21 cellular contexts compared by ENCODE assay signal in genomic region chr3:64049832-64050231, GRCh38. TPM values are rescaled to one million over a fixed set of nuclear protein-coding genes. Genes with fewer than 3 reads are reported as not detected.
DNase-seq lines count a peak whose midpoint lies in the region; ATAC-seq and TF ChIP-seq lines count a peak whose summit lies in the region.
"Had no signal": no experiment of that assay in that cellular context is flagged by ENCODE, and none has a peak within 500 bp of the region (broad histone marks: within the 10 kb centered on the region; RNA-seq: fewer than 3 reads in every experiment).

No MANE protein-coding gene starts in this region.

- BruUV-seq in Calu3 (replicated peaks; lab: Mats Ljungman, UMichigan): no TSS peak

- no peaks in the 10 kb centered on the region for H3K27me3 ChIP-seq in iPS-20b (ENCODE audit: insufficient read depth, low read length)
- H3K27me3 ChIP-seq in tibial artery: peaks cover 0 to 4% of the 10 kb centered on the region in 2 donors
- H3K27me3 ChIP-seq: MG63, SJCRH30 had no signal

- CTCF ChIA-PET in WTC11 (lab: Charles Lee) (interaction anchor here (0.9 to 1.7 kb wide), 5 partner anchors 13 to 117 kb away, joined by 3 to 6 read pairs (median 3); partner anchors contain the start of gene PSMD6), Calu3 (lab: Charles Lee) (no interaction called here)

- intact Hi-C loops in Calu3 (cut with micrococcal nuclease; ENCODE audit: unreplicated experiment) (no loop called here), tibial artery (cut with DNase I; ENCODE audit: low total_unique reads) (no loop called here)

- H3K36me3 ChIP-seq in iPS-20b (ENCODE audit: insufficient read depth, low read depth, low read length) (no peaks in the 10 kb centered on the region), tibial artery (no peaks in the 10 kb centered on the region)
- H3K36me3 ChIP-seq: MG63, SJCRH30 had no signal

- H3K9me3 Mint-ChIP-seq in WTC11 (no peaks in the 10 kb centered on the region), Calu3 (ENCODE audit: low read depth, unreplicated experiment) (no peaks in the 10 kb centered on the region)

- no peak overlapping the region for H3K9ac ChIP-seq in iPS-20b (ENCODE audit: low read depth, low read length)

- peaks cover 29% of the 10 kb centered on the region for H3K4me1 Mint-ChIP-seq in WTC11
- no peaks in the 10 kb centered on the region for H3K4me1 Mint-ChIP-seq in Calu3 (ENCODE audit: low read depth, unreplicated experiment)
- H3K4me1 Mint-ChIP-seq: CD4-positive, CD25-positive, alpha-beta regulatory T cell had no signal

- ATAC-seq in WTC11: peak; percentile 90
- no peak for ATAC-seq in GM18502 (IDR thresholded peaks at IDR 0.05; ENCODE audit: poor library complexity, unreplicated experiment)

- H3K4me3 ChIP-seq in iPS-20b (ENCODE audit: low read length) (peak overlapping the region; percentile 9; the same call in 1 of the 2 replicates), tibial artery (no peak overlapping the region)
- H3K4me3 ChIP-seq: MG63, SJCRH30 had no signal

- POLR2A ChIA-PET in WTC11 (lab: Charles Lee): no interaction called here

- peaks cover 28% of the 10 kb centered on the region for H3K4me1 ChIP-seq in iPS-20b (ENCODE audit: insufficient read depth, low read length)
- H3K4me1 ChIP-seq in tibial artery: no peaks in the 10 kb centered on the region
- H3K4me1 ChIP-seq: SJCRH30 had no signal

- DNase-seq in NCI-H82 (lab: John Stamatoyannopoulos, UW) (peak; percentile 13), NCI-H82 treated with DMSO at 0.1 percent for 48 hours (lab: John Stamatoyannopoulos, UW; ENCODE audit: unreplicated experiment) (no peak), WTC11 (ENCODE audit: low spot score) (peak; percentile 27), Calu3 (no peak), tibial artery (no peak), C1 segment of cervical spinal cord (lab: John Stamatoyannopoulos, UW) (no peak)
- DNase-seq: 8988T; Caco-2; CD4-positive, CD25-positive, alpha-beta regulatory T cell; GOT3; Kasumi-1; MG63; NCI-H1048; NCI-H1436 treated with DMSO at 0.1 percent for 48 hours; NCI-H2029; NCI-H2171 treated with DMSO at 0.1 percent for 48 hours; SJCRH30 had no signal

- no peaks in the 10 kb centered on the region for H3K36me3 Mint-ChIP-seq in WTC11
- no peaks in the 10 kb centered on the region for H3K36me3 Mint-ChIP-seq in Calu3 (ENCODE audit: insufficient read depth, unreplicated experiment)
- H3K36me3 Mint-ChIP-seq: CD4-positive, CD25-positive, alpha-beta regulatory T cell had no signal

- H3K4me3 Mint-ChIP-seq in WTC11 (no peak overlapping the region), Calu3 (ENCODE audit: low read depth, unreplicated experiment) (no peak overlapping the region)
- H3K4me3 Mint-ChIP-seq: B cell; CD4-positive, CD25-positive, alpha-beta regulatory T cell; IgD-negative memory B cell had no signal

- H3K27me3 Mint-ChIP-seq in WTC11 (ENCODE audit: low read depth) (no peaks in the 10 kb centered on the region), Calu3 (ENCODE audit: unreplicated experiment) (peaks cover 26% of the 10 kb centered on the region)

- H3K27ac ChIP-seq in iPS-20b (ENCODE audit: low read length) (no peak overlapping the region), tibial artery (no peak overlapping the region)
- H3K27ac ChIP-seq: SJCRH30 had no signal

- TF ChIP-seq CTCF in WTC11 (IDR thresholded peaks at IDR 0.05) (no peak), Calu3 (IDR thresholded peaks at IDR 0.05; ENCODE audit: unreplicated experiment) (no peak), tibial artery (IDR thresholded peaks at IDR 0.05) (no peak)

- H3K9me3 ChIP-seq in iPS-20b (ENCODE audit: insufficient read depth, low read depth, low read length): no peaks in the 10 kb centered on the region
- H3K9me3 ChIP-seq in tibial artery: no peaks in the 10 kb centered on the region
- H3K9me3 ChIP-seq: Caco-2, MG63, SJCRH30 had no signal

- H3K27ac Mint-ChIP-seq in WTC11 (no peak overlapping the region), Calu3 (ENCODE audit: unreplicated experiment) (no peak overlapping the region)
- H3K27ac Mint-ChIP-seq: B cell, IgD-negative memory B cell had no signal

TF ChIP-seq in WTC11, 78 proteins besides CTCF, POLR2A, EP300 and RAD21:
- no peak for TF ChIP-seq USF2 (CRISPR knock-in tag; IDR thresholded peaks at IDR 0.05)
TF ChIP-seq in WTC11: peak in this region for 0.

RNA-seq across cellular contexts. Expression of gene PSMD6, which starts 26.5 kb away (rescaled TPM):
- total RNA-seq in WTC11 (2021) (89.8 to 105 TPM (median 92.0 TPM) in 3 replicates), Calu3 (2022) (65.4 and 73.3 TPM in 2 replicates)

Comparison
In these comparisons a context has a peak if more than half of its experiments do, and no peak if none do; other contexts are left out.
1. DNase-seq: peak in NCI-H82 (single experiment) and WTC11 (single experiment); none in NCI-H82 treated with DMSO at 0.1 percent for 48 hours (single experiment), Calu3 (single experiment), tibial artery (0 of 2) and C1 segment of cervical spinal cord (0 of 14).